ENCODE assay signal across 8 cellular contexts in the genomic region with DNA sequence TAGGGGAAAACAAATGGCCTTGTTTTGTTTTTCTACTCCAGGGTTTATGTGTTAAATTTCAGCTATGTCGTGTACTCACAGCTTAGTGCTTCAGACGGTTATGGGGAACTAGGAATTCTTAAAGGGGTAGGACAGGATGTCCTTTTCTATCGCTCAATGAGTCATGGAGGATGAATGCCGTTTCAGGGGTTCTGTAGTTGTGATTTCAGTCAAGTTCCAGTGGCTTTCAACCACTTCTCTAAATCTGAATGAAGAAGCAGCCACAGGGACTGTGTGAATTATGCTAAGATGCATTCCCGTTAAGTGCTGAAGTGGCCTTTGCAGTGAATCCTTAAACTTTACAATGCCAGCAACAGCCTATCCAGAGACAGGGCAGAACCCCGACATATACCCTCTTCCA.
DNase-seq lines count a peak whose midpoint lies in the region; ATAC-seq, FAIRE-seq and TF ChIP-seq lines count a peak whose summit lies in the region.

No MANE protein-coding gene starts in this region.

- in situ Hi-C loops in transverse colon (cut with MboI; ENCODE audit: low pct_ligation_motif_present in 1 of 4, low pct_unique_long_range_greater_than_20kb in 1 of 4, low sequenced_read_pairs in 3 of 4): loop anchor here in 1 of 4 donors (25.0 kb wide), 1 partner anchor 1239 kb away; the partner anchor contains the start of gene ZEB2

- peak; percentile 93 for FAIRE-seq in astrocyte (lab: Jason Lieb, UNC)

- no peaks in the 10 kb centered on the region for H3K36me3 ChIP-seq in CD4-positive, CD25-positive, alpha-beta regulatory T cell (ENCODE audit: control insufficient read depth, insufficient read depth, low read length)
- H3K36me3 ChIP-seq in astrocyte (ENCODE audit: insufficient read depth, low read length) (no peaks in the 10 kb centered on the region), transverse colon (no peaks in the 10 kb centered on the region)

- TF ChIP-seq EP300 in transverse colon (IDR thresholded peaks at IDR 0.05; ENCODE audit: low read depth): peak; percentile 33

- no peak for TF ChIP-seq POLR2A in transverse colon (IDR thresholded peaks at IDR 0.05)

- H2AFZ ChIP-seq in astrocyte (ENCODE audit: low read depth, low read length): peak overlapping the region; percentile 3

- H3K9me3 ChIP-seq in CD4-positive, CD25-positive, alpha-beta regulatory T cell (ENCODE audit: control insufficient read depth in 2 of 2, low read length in 2 of 2): no peaks in the 10 kb centered on the region
- H3K9me3 ChIP-seq in astrocyte (ENCODE audit: insufficient read depth, low read depth, low read length) (no peaks in the 10 kb centered on the region), transverse colon (no peaks in the 10 kb centered on the region)

- H3K79me2 ChIP-seq in astrocyte (ENCODE audit: insufficient read depth, low read length): no peaks in the 10 kb centered on the region

- H4K20me1 ChIP-seq in astrocyte (ENCODE audit: insufficient read depth, low read length): no peaks in the 10 kb centered on the region

- no peak overlapping the region for H3K27ac ChIP-seq in CD4-positive, CD25-positive, alpha-beta regulatory T cell (ENCODE audit: insufficient read depth, low read length, poor library complexity, severe bottlenecking)
- H3K27ac ChIP-seq in astrocyte (ENCODE audit: low read depth, low read length): peak overlapping the region; percentile 55
- H3K27ac ChIP-seq in transverse colon: peak overlapping the region; percentile 60 to 75 (median 66)

- H3K36me3 Mint-ChIP-seq in CD4-positive, CD25-positive, alpha-beta regulatory T cell: no peaks in the 10 kb centered on the region
- no peaks in the 10 kb centered on the region for H3K36me3 Mint-ChIP-seq in astrocyte (ENCODE audit: low read depth, unreplicated experiment)

- DNase-seq in CD4-positive, CD25-positive, alpha-beta regulatory T cell: no peak
- DNase-seq in astrocyte (ENCODE audit: low read depth): peak; percentile 78
- DNase-seq in left lobe of liver (ENCODE audit: low spot score): no peak
- no peak for DNase-seq in transverse colon
- DNase-seq in NCI-H2107 treated with DMSO at 0.1 percent for 48 hours (lab: John Stamatoyannopoulos, UW; ENCODE audit: unreplicated experiment): no peak
- no peak for DNase-seq in NCI-H2196 (lab: John Stamatoyannopoulos, UW; ENCODE audit: unreplicated experiment)

- WGBS in transverse colon (ENCODE audit: low coverage in 1 of 2), 2 donors: 0 to 49% methylated on average over 2 to 6 of the region's 6 CpGs

- H3K27ac Mint-ChIP-seq in CD4-positive, CD25-positive, alpha-beta regulatory T cell: no peak overlapping the region
- H3K27ac Mint-ChIP-seq in astrocyte (ENCODE audit: unreplicated experiment): peak overlapping the region; percentile 70

- H3K27me3 Mint-ChIP-seq in CD4-positive, CD25-positive, alpha-beta regulatory T cell: no peaks in the 10 kb centered on the region
- H3K27me3 Mint-ChIP-seq in astrocyte (ENCODE audit: low read depth, unreplicated experiment): no peaks in the 10 kb centered on the region

- H3K4me3 ChIP-seq in CD4-positive, CD25-positive, alpha-beta regulatory T cell (ENCODE audit: low read depth, low read length): no peak overlapping the region
- H3K4me3 ChIP-seq in astrocyte (ENCODE audit: insufficient read depth, low read depth, low read length) (no peak overlapping the region), transverse colon (no peak overlapping the region)

- TF ChIP-seq CTCF in astrocyte (IDR thresholded peaks at IDR 0.05; ENCODE audit: insufficient read depth, low read depth, low read length) (no peak), transverse colon (IDR thresholded peaks at IDR 0.05) (no peak)

- peaks cover 0 to 11% (median 0%) of the 10 kb centered on the region in 7 donors for H3K9me3 Mint-ChIP-seq in CD4-positive, CD25-positive, alpha-beta regulatory T cell
- H3K9me3 Mint-ChIP-seq in astrocyte (ENCODE audit: unreplicated experiment): no peaks in the 10 kb centered on the region

- no peaks in the 10 kb centered on the region for H3K27me3 ChIP-seq in CD4-positive, CD25-positive, alpha-beta regulatory T cell (ENCODE audit: control insufficient read depth, insufficient read depth, low read length)
- H3K27me3 ChIP-seq in astrocyte (ENCODE audit: insufficient read depth, low read length) (no peaks in the 10 kb centered on the region), transverse colon (no peaks in the 10 kb centered on the region)

- peak; percentile 41 to 50 for ATAC-seq in CD4-positive, CD25-positive, alpha-beta regulatory T cell (ENCODE audit: low read depth in 2 of 2)
- peak; percentile 87 for ATAC-seq in GM21367 (IDR thresholded peaks at IDR 0.05; ENCODE audit: unreplicated experiment)
- peak; percentile 79 for ATAC-seq in HG03521 (IDR thresholded peaks at IDR 0.05; ENCODE audit: unreplicated experiment)
- peak; percentile 48 for ATAC-seq in left lobe of liver

- H3K4me1 Mint-ChIP-seq in CD4-positive, CD25-positive, alpha-beta regulatory T cell: no peaks in the 10 kb centered on the region
- H3K4me1 Mint-ChIP-seq in astrocyte (ENCODE audit: low read depth, unreplicated experiment): peaks cover 29% of the 10 kb centered on the region

- H3K4me1 ChIP-seq in CD4-positive, CD25-positive, alpha-beta regulatory T cell (ENCODE audit: control insufficient read depth, insufficient read depth, low read length, poor library complexity, severe bottlenecking): no peaks in the 10 kb centered on the region
- H3K4me1 ChIP-seq in astrocyte (ENCODE audit: insufficient read depth, low read length) (peaks cover 18% of the 10 kb centered on the region), transverse colon (peaks cover 0 to 23% (median 0%) of the 10 kb centered on the region in 4 donors)

- peak overlapping the region; percentile 14 for H3K9ac ChIP-seq in astrocyte (ENCODE audit: low read length)

- H3K4me2 ChIP-seq in astrocyte (ENCODE audit: low read length): peak overlapping the region; percentile 64

- intact Hi-C loops in transverse colon (cut with DNase I; ENCODE audit: low total_unique reads): no loop called here

- no peak overlapping the region for H3K4me3 Mint-ChIP-seq in CD4-positive, CD25-positive, alpha-beta regulatory T cell
- no peak overlapping the region for H3K4me3 Mint-ChIP-seq in astrocyte (ENCODE audit: unreplicated experiment)
